In genomic region chr6:3797231-3798200, GRCh38 we compare ENCODE assay signal across 1 cellular context.
TF ChIP-seq lines count a peak whose summit lies in the region.

No MANE protein-coding gene starts in this region.

TF ChIP-seq in GM23338, 12 proteins besides CTCF, POLR2A, EP300 and RAD21 (continued from another document):
- TF ChIP-seq ETS1 (IDR thresholded peaks at IDR 0.05) (no peak), NANOG (IDR thresholded peaks at IDR 0.05; ENCODE audit: borderline replicate concordance) (no peak), REST (IDR thresholded peaks at IDR 0.05; ENCODE audit: unreplicated experiment) (no peak), ZNF114 (CRISPR knock-in tag; IDR thresholded peaks at IDR 0.05) (no peak), STAT1 (IDR thresholded peaks at IDR 0.05; ENCODE audit: unreplicated experiment) (no peak)
